16 cellular contexts compared by ENCODE assay signal in genomic region chr6:131251593-131252204, GRCh38.
DNase-seq lines count a peak whose midpoint lies in the region; ATAC-seq and TF ChIP-seq lines count a peak whose summit lies in the region.
"Had no signal": no experiment of that assay in that cellular context is flagged by ENCODE, and none has a peak within 500 bp of the region (broad histone marks: within the 10 kb centered on the region; RNA-seq: fewer than 3 reads in every experiment).

No MANE protein-coding gene starts in this region.

- peak overlapping the region; percentile 13 for H3K4me3 Mint-ChIP-seq in activated naive CD4-positive, alpha-beta T cell treated with anti-CD3 and anti-CD28 coated beads, Interleukin-2, amount 50 U/mL, for 24 hours
- H3K4me3 Mint-ChIP-seq in activated naive CD8-positive, alpha-beta T cell treated with anti-CD3 and anti-CD28 coated beads, Interleukin-2, amount 10 ng/mL, durations not matched to agents 7 days and 5 days, result peak overlapping the region; percentile 2
- peak overlapping the region; percentile 69 for H3K4me3 Mint-ChIP-seq in mesothelial cell of epicardium

- H3K27ac Mint-ChIP-seq in activated naive CD4-positive, alpha-beta T cell treated with anti-CD3 and anti-CD28 coated beads, Interleukin-2, amount 50 U/mL, for 24 hours, result peak overlapping the region; percentile 25
- no peak overlapping the region for H3K27ac Mint-ChIP-seq in activated naive CD8-positive, alpha-beta T cell treated with anti-CD3 and anti-CD28 coated beads, Interleukin-2, amount 10 ng/mL, durations not matched to agents 7 days and 5 days
- H3K27ac Mint-ChIP-seq in mesothelial cell of epicardium, result no peak overlapping the region

- no peak for TF ChIP-seq CTCF in mesothelial cell of epicardium (IDR thresholded peaks at IDR 0.05; ENCODE audit: unreplicated experiment)

- H3K27me3 Mint-ChIP-seq in activated naive CD4-positive, alpha-beta T cell treated with anti-CD3 and anti-CD28 coated beads, Interleukin-2, amount 50 U/mL, for 24 hours, result no peaks in the 10 kb centered on the region
- no peaks in the 10 kb centered on the region for H3K27me3 Mint-ChIP-seq in activated naive CD8-positive, alpha-beta T cell treated with anti-CD3 and anti-CD28 coated beads, Interleukin-2, amount 10 ng/mL, durations not matched to agents 7 days and 5 days
- no peaks in the 10 kb centered on the region for H3K27me3 Mint-ChIP-seq in mesothelial cell of epicardium (ENCODE audit: low read depth)

- H3K4me1 Mint-ChIP-seq in activated naive CD4-positive, alpha-beta T cell treated with anti-CD3 and anti-CD28 coated beads, Interleukin-2, amount 50 U/mL, for 24 hours, result peaks cover 65% of the 10 kb centered on the region
- H3K4me1 Mint-ChIP-seq in activated naive CD8-positive, alpha-beta T cell treated with anti-CD3 and anti-CD28 coated beads, Interleukin-2, amount 10 ng/mL, durations not matched to agents 7 days and 5 days, result peaks cover 23% of the 10 kb centered on the region
- H3K4me1 Mint-ChIP-seq in mesothelial cell of epicardium, result peaks cover 25% of the 10 kb centered on the region

- DNase-seq in activated naive CD4-positive, alpha-beta T cell treated with Interleukin-2 at 50 U/mL for 16 hours, result no peak
- DNase-seq in activated naive CD8-positive, alpha-beta T cell treated with anti-CD3 and anti-CD28 coated beads, Interleukin-2, amount 10 ng/mL, durations not matched to agents 7 days and 5 days, result no peak
- no peak for DNase-seq in mesothelial cell of epicardium (ENCODE audit: low spot score in 2 of 2, unreplicated experiment in 2 of 2)
- DNase-seq in superior temporal gyrus (ENCODE audit: extremely low spot score), result peak; percentile 56
- no peak for DNase-seq in hepatic stellate cell (ENCODE audit: low spot score)
- DNase-seq in activated CD8-positive, alpha-beta memory T cell treated with anti-CD3 and anti-CD28 coated beads for 24 hours, result no peak
- DNase-seq in DMS114 treated with DMSO at 0.1 percent for 48 hours (lab: John Stamatoyannopoulos, UW; ENCODE audit: unreplicated experiment), result no peak
- DNase-seq: activated CD4-positive, alpha-beta T cell treated with anti-CD3 and anti-CD28 coated beads for 48 hours; Calu3; immature natural killer cell; NCI-H1092 treated with DMSO at 0.1 percent for 48 hours; NCI-H2171; psoas muscle; testis had no signal

- POLR2A ChIA-PET in activated naive CD8-positive, alpha-beta T cell treated with anti-CD3 and anti-CD28 coated beads, Interleukin-2, amount 10 ng/mL, durations not matched to agents 7 days and 5 days (lab: Charles Lee), result no interaction called here

- no peak for ATAC-seq in activated naive CD8-positive, alpha-beta T cell treated with anti-CD3 and anti-CD28 coated beads, Interleukin-2, amount 10 ng/mL, durations not matched to agents 7 days and 5 days (ENCODE audit: low read depth)
- ATAC-seq: K562, psoas muscle had no signal

- peaks cover 10% of the 10 kb centered on the region for H3K36me3 Mint-ChIP-seq in activated naive CD4-positive, alpha-beta T cell treated with anti-CD3 and anti-CD28 coated beads, Interleukin-2, amount 50 U/mL, for 24 hours
- H3K36me3 Mint-ChIP-seq in activated naive CD8-positive, alpha-beta T cell treated with anti-CD3 and anti-CD28 coated beads, Interleukin-2, amount 10 ng/mL, durations not matched to agents 7 days and 5 days, result peaks cover 11% of the 10 kb centered on the region
- no peaks in the 10 kb centered on the region for H3K36me3 Mint-ChIP-seq in mesothelial cell of epicardium

- H3K9me3 Mint-ChIP-seq in activated naive CD4-positive, alpha-beta T cell treated with anti-CD3 and anti-CD28 coated beads, Interleukin-2, amount 50 U/mL, for 24 hours, result no peaks in the 10 kb centered on the region
- no peaks in the 10 kb centered on the region for H3K9me3 Mint-ChIP-seq in activated naive CD8-positive, alpha-beta T cell treated with anti-CD3 and anti-CD28 coated beads, Interleukin-2, amount 10 ng/mL, durations not matched to agents 7 days and 5 days
- no peaks in the 10 kb centered on the region for H3K9me3 Mint-ChIP-seq in mesothelial cell of epicardium
- H3K9me3 Mint-ChIP-seq: immature natural killer cell had no signal

Comparison
In these comparisons a context has a peak if more than half of its experiments do, and no peak if none do; other contexts are left out.
1. H3K4me3 Mint-ChIP-seq: peak in every context shown above with its lines; median percentile 69 in mesothelial cell of epicardium; 13 in activated naive CD4-positive, alpha-beta T cell treated with anti-CD3 and anti-CD28 coated beads, Interleukin-2, amount 50 U/mL, for 24 hours; 2 in activated naive CD8-positive, alpha-beta T cell treated with anti-CD3 and anti-CD28 coated beads, Interleukin-2, amount 10 ng/mL, durations not matched to agents 7 days and 5 days.